ENCODE assay signal across 11 cellular contexts in genomic region chr6:90414352-90414751, GRCh38.
DNase-seq lines count a peak whose midpoint lies in the region; ATAC-seq and TF ChIP-seq lines count a peak whose summit lies in the region.
"Had no signal": no experiment of that assay in that cellular context is flagged by ENCODE, and none has a peak within 500 bp of the region (broad histone marks: within the 10 kb centered on the region; RNA-seq: fewer than 3 reads in every experiment).

No MANE protein-coding gene starts in this region.

- peak overlapping the region; percentile 68 to 92 (median 84) for H3K4me3 Mint-ChIP-seq in CD8-positive, alpha-beta memory T cell
- H3K4me3 Mint-ChIP-seq in activated CD8-positive, alpha-beta T cell treated with anti-CD3 and anti-CD28 coated beads for 36 hours = peak overlapping the region; percentile 60
- peak overlapping the region in 4 of 5 donors; percentile 57 to 82 (median 78) for H3K4me3 Mint-ChIP-seq in immature natural killer cell

- H3K4me1 ChIP-seq in BLaER1 = peaks cover 20% of the 10 kb centered on the region
- peaks cover 33% of the 10 kb centered on the region for H3K4me1 ChIP-seq in CD8-positive, alpha-beta memory T cell (ENCODE audit: insufficient read depth, low read length)
- peaks cover 0 to 7% (median 0%) of the 10 kb centered on the region in 4 donors for H3K4me1 ChIP-seq in transverse colon

- no peak overlapping the region for H3K27ac ChIP-seq in BLaER1
- no peak overlapping the region for H3K27ac ChIP-seq in CD8-positive, alpha-beta memory T cell (ENCODE audit: low read depth, low read length)
- H3K27ac ChIP-seq in transverse colon = no peak overlapping the region
- H3K27ac ChIP-seq: esophagus muscularis mucosa, GM23248 had no signal

- peak overlapping the region; percentile 86 to 99 (median 95) for H3K27ac Mint-ChIP-seq in CD8-positive, alpha-beta memory T cell
- H3K27ac Mint-ChIP-seq in activated CD8-positive, alpha-beta T cell treated with anti-CD3 and anti-CD28 coated beads for 36 hours = peak overlapping the region; percentile 95
- H3K27ac Mint-ChIP-seq in immature natural killer cell = peak overlapping the region; percentile 47 to 99 (median 90)

- H3K4me1 Mint-ChIP-seq in CD8-positive, alpha-beta memory T cell = peaks cover 37 to 50% (median 48%) of the 10 kb centered on the region in 3 donors
- peaks cover 56% of the 10 kb centered on the region for H3K4me1 Mint-ChIP-seq in activated CD8-positive, alpha-beta T cell treated with anti-CD3 and anti-CD28 coated beads for 36 hours (ENCODE audit: low read depth)
- H3K4me1 Mint-ChIP-seq in immature natural killer cell = peaks cover 16% of the 10 kb centered on the region in 2 donors

- TF ChIP-seq CTCF in activated CD8-positive, alpha-beta T cell treated with anti-CD3 and anti-CD28 coated beads for 36 hours (IDR thresholded peaks at IDR 0.05) = no peak
- TF ChIP-seq CTCF in transverse colon (IDR thresholded peaks at IDR 0.05) = no peak

- H3K9me3 Mint-ChIP-seq in CD8-positive, alpha-beta memory T cell = peaks cover 0 to 3% (median 2%) of the 10 kb centered on the region in 5 donors
- H3K9me3 Mint-ChIP-seq in activated CD8-positive, alpha-beta T cell treated with anti-CD3 and anti-CD28 coated beads for 36 hours = no peaks in the 10 kb centered on the region
- peaks cover 0 to 6% (median 1%) of the 10 kb centered on the region in 6 donors for H3K9me3 Mint-ChIP-seq in immature natural killer cell

- H4K20me1 ChIP-seq in BLaER1 = no peaks in the 10 kb centered on the region

- peaks cover 0 to 2% (median 2%) of the 10 kb centered on the region in 3 donors for H3K36me3 Mint-ChIP-seq in CD8-positive, alpha-beta memory T cell
- H3K36me3 Mint-ChIP-seq in activated CD8-positive, alpha-beta T cell treated with anti-CD3 and anti-CD28 coated beads for 36 hours (ENCODE audit: low read depth) = peaks cover 1% of the 10 kb centered on the region
- peaks cover 4% of the 10 kb centered on the region in 3 donors for H3K36me3 Mint-ChIP-seq in immature natural killer cell

- no peak for TF ChIP-seq EP300 in transverse colon (IDR thresholded peaks at IDR 0.05; ENCODE audit: low read depth)

- H3K9ac ChIP-seq in BLaER1 = no peak overlapping the region
- H3K9ac ChIP-seq: GM23248, SK-N-SH had no signal

- peak overlapping the region; percentile 67; the same call in 1 of the 2 replicates for H3K4me2 ChIP-seq in BLaER1
- H3K4me2 ChIP-seq: SK-N-SH had no signal

- H3K27me3 ChIP-seq in BLaER1 = no peaks in the 10 kb centered on the region
- H3K27me3 ChIP-seq in CD8-positive, alpha-beta memory T cell (ENCODE audit: insufficient read depth, low read length, poor library complexity, severe bottlenecking) = no peaks in the 10 kb centered on the region
- no peaks in the 10 kb centered on the region for H3K27me3 ChIP-seq in transverse colon
- H3K27me3 ChIP-seq: heart right ventricle had no signal

- intact Hi-C loops in activated CD8-positive, alpha-beta T cell treated with anti-CD3 and anti-CD28 coated beads for 36 hours (cut with micrococcal nuclease) = loop anchor here (5.0 kb wide), 1 partner anchor 43 kb away; no protein-coding TSS in a partner anchor
- intact Hi-C loops in transverse colon (cut with DNase I; ENCODE audit: low total_unique reads) = no loop called here

- no peaks in the 10 kb centered on the region for H3K9me3 ChIP-seq in BLaER1
- H3K9me3 ChIP-seq in CD8-positive, alpha-beta memory T cell (ENCODE audit: low read length) = no peaks in the 10 kb centered on the region
- no peaks in the 10 kb centered on the region for H3K9me3 ChIP-seq in transverse colon
- H3K9me3 ChIP-seq: esophagus muscularis mucosa, heart right ventricle, SK-N-SH had no signal

- H3K36me3 ChIP-seq in BLaER1 (no peaks in the 10 kb centered on the region), transverse colon (no peaks in the 10 kb centered on the region)
- no peaks in the 10 kb centered on the region for H3K36me3 ChIP-seq in CD8-positive, alpha-beta memory T cell (ENCODE audit: insufficient read depth, low read length)
- H3K36me3 ChIP-seq: esophagus muscularis mucosa, heart right ventricle had no signal

- ATAC-seq in activated CD8-positive, alpha-beta T cell treated with anti-CD3 and anti-CD28 coated beads for 36 hours = peak; percentile 5

- no peak for TF ChIP-seq POLR2A in transverse colon (IDR thresholded peaks at IDR 0.05)

- no peak for DNase-seq in CD8-positive, alpha-beta memory T cell
- peak; percentile 40 for DNase-seq in activated CD8-positive, alpha-beta T cell treated with anti-CD3 and anti-CD28 coated beads for 36 hours
- DNase-seq in immature natural killer cell (no peak), transverse colon (no peak), NCI-H2081 treated with DMSO at 0.1 percent for 48 hours (lab: John Stamatoyannopoulos, UW) (no peak), NCI-H2171 treated with DMSO at 0.1 percent for 48 hours (lab: John Stamatoyannopoulos, UW) (no peak)

- POLR2A ChIA-PET in CD8-positive, alpha-beta memory T cell (lab: Charles Lee) = interaction anchor here (0.6 to 1.3 kb wide), 7 partner anchors 10 to 590 kb away, joined by 3 to 5 read pairs (median 4); no protein-coding TSS in a partner anchor
- POLR2A ChIA-PET in activated CD8-positive, alpha-beta T cell treated with anti-CD3 and anti-CD28 coated beads for 36 hours (lab: Charles Lee) = interaction anchor here (1.0 to 4.1 kb wide), 6 partner anchors 10 to 119 kb away, joined by 3 to 34 read pairs (median 6); no protein-coding TSS in a partner anchor

- 54 to 58% methylated on average over 3 to 5 of the region's 5 CpGs for WGBS in transverse colon (ENCODE audit: low coverage in 1 of 2), 2 donors

- in situ Hi-C loops in transverse colon (cut with MboI; ENCODE audit: low pct_ligation_motif_present in 1 of 4, low pct_unique_long_range_greater_than_20kb in 1 of 4, low sequenced_read_pairs in 3 of 4) = no loop called here

- H3K4me3 ChIP-seq in BLaER1 (no peak overlapping the region), transverse colon (no peak overlapping the region)
- no peak overlapping the region for H3K4me3 ChIP-seq in CD8-positive, alpha-beta memory T cell (ENCODE audit: low read length)
- H3K4me3 ChIP-seq: GM23248 had no signal

- peaks cover 0 to 6% of the 10 kb centered on the region in 2 donors for H3K27me3 Mint-ChIP-seq in CD8-positive, alpha-beta memory T cell
- H3K27me3 Mint-ChIP-seq in activated CD8-positive, alpha-beta T cell treated with anti-CD3 and anti-CD28 coated beads for 36 hours = no peaks in the 10 kb centered on the region
- peaks cover 10 to 18% (median 17%) of the 10 kb centered on the region in 3 donors for H3K27me3 Mint-ChIP-seq in immature natural killer cell (ENCODE audit: low read depth in 3 of 3)

- CTCF ChIA-PET in CD8-positive, alpha-beta memory T cell (lab: Charles Lee) = interaction anchor here (0.9 to 4.8 kb wide), 11 partner anchors 11 to 474 kb away, joined by 3 to 31 read pairs (median 6); no protein-coding TSS in a partner anchor
- CTCF ChIA-PET in activated CD8-positive, alpha-beta T cell treated with anti-CD3 and anti-CD28 coated beads for 36 hours (lab: Charles Lee) = interaction anchor here (0.9 to 5.4 kb wide), 10 partner anchors 10 to 119 kb away, joined by 3 to 25 read pairs (median 8); no protein-coding TSS in a partner anchor
